ENCODE assay signal across 8 cellular contexts in the genomic region with DNA sequence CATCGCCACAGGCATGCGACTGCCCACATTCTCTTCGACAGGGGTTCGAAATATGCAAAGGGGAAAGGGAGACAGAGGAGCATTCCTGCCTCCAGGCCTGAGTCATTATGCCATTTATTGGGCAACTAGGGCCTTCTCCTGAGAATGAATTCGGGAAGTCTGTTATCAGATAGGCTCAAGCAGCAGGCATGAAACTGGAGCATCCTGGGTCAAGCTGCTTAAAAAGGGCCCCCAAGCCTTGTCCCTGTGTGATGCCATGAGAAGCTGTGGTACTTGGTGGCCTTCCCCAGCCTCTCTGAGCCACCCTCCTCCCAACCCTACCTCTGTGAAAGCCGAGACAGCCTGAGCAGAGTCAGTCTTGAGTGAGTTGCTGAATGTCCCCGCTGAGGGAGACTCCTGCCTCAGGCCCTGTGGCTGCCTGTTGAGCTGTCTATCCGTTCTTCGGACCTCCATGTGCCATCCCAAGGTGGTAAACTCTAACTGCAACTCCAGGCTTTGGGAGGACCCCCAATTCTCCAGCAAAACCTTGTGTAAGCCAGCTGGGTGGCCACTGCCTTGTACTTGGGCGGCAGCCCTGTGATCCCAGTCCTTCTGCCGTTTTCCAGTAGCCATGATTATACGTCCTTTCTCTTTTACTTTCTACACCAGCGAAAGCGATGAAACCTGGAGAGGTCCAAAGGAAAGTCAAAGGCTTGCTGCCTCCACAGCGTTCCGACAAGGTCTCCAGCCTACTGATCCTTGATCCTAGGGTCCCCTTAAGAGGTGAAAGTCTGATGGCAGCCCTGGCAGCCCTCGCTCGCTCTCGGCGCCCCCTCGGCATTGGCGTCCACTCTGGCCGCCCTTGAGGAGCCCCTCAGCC. TPM values are rescaled to one million over a fixed set of nuclear protein-coding genes. Genes with fewer than 3 reads are reported as not detected.
DNase-seq lines count a peak whose midpoint lies in the region; ATAC-seq and TF ChIP-seq lines count a peak whose summit lies in the region.

No MANE protein-coding gene starts in this region.

- no peak overlapping the region for H3K4me3 Mint-ChIP-seq in activated naive CD8-positive, alpha-beta T cell treated with anti-CD3 and anti-CD28 coated beads, Interleukin-2, amount 10 ng/mL, durations not matched to agents 7 days and 5 days

- H3K4me1 ChIP-seq in cardiac muscle cell (ENCODE audit: low read depth) (no peaks in the 10 kb centered on the region), thyroid gland (peaks cover 8 to 16% of the 10 kb centered on the region in 2 donors)

- peak overlapping the region; percentile 95 for H3K27ac Mint-ChIP-seq in activated naive CD8-positive, alpha-beta T cell treated with anti-CD3 and anti-CD28 coated beads, Interleukin-2, amount 10 ng/mL, durations not matched to agents 7 days and 5 days

- H3K9me3 ChIP-seq in cardiac muscle cell (ENCODE audit: low read depth): no peaks in the 10 kb centered on the region
- H3K9me3 ChIP-seq in thyroid gland: no peaks in the 10 kb centered on the region

- H3K36me3 ChIP-seq in cardiac muscle cell: no peaks in the 10 kb centered on the region
- H3K36me3 ChIP-seq in thyroid gland: no peaks in the 10 kb centered on the region

- H3K9me3 Mint-ChIP-seq in activated naive CD8-positive, alpha-beta T cell treated with anti-CD3 and anti-CD28 coated beads, Interleukin-2, amount 10 ng/mL, durations not matched to agents 7 days and 5 days: no peaks in the 10 kb centered on the region

- DNase-seq in cardiac muscle cell (ENCODE audit: low read depth in 1 of 2, low spot score in 1 of 2) (peak in 1 of 2 donors; percentile 66), Right ventricle myocardium inferior (ENCODE audit: missing footprints) (no peak), ureter (ENCODE audit: low spot score) (peak; percentile 36), thyroid gland (no peak), DMS 273 treated with DMSO at 0.1 percent for 48 hours (lab: John Stamatoyannopoulos, UW) (no peak)
- DNase-seq in activated naive CD8-positive, alpha-beta T cell treated with anti-CD3 and anti-CD28 coated beads, Interleukin-2, amount 10 ng/mL, durations not matched to agents 7 days and 5 days: no peak

- POLR2A ChIA-PET in activated naive CD8-positive, alpha-beta T cell treated with anti-CD3 and anti-CD28 coated beads, Interleukin-2, amount 10 ng/mL, durations not matched to agents 7 days and 5 days (lab: Charles Lee): no interaction called here

- intact Hi-C loops in Right ventricle myocardium inferior (cut with DNase I): no loop called here
- intact Hi-C loops in thyroid gland (cut with DNase I): no loop called here

- TF ChIP-seq POLR2A in thyroid gland (IDR thresholded peaks at IDR 0.05): no peak

- H3K27ac ChIP-seq in cardiac muscle cell (no peak overlapping the region), layer of hippocampus (ENCODE audit: low read depth, low read length) (peak overlapping the region; percentile 52), thyroid gland (peak overlapping the region in 1 of 3 donors; percentile 28)

- peaks cover 8% of the 10 kb centered on the region for H3K36me3 Mint-ChIP-seq in activated naive CD8-positive, alpha-beta T cell treated with anti-CD3 and anti-CD28 coated beads, Interleukin-2, amount 10 ng/mL, durations not matched to agents 7 days and 5 days

- no peak overlapping the region for H3K4me3 ChIP-seq in cardiac muscle cell
- H3K4me3 ChIP-seq in thyroid gland (replicated peaks in 1 of 3): peak overlapping the region in 1 of 3 donors; percentile 34

- no peaks in the 10 kb centered on the region for H3K27me3 Mint-ChIP-seq in activated naive CD8-positive, alpha-beta T cell treated with anti-CD3 and anti-CD28 coated beads, Interleukin-2, amount 10 ng/mL, durations not matched to agents 7 days and 5 days

- H3K4me1 Mint-ChIP-seq in activated naive CD8-positive, alpha-beta T cell treated with anti-CD3 and anti-CD28 coated beads, Interleukin-2, amount 10 ng/mL, durations not matched to agents 7 days and 5 days: peaks cover 31% of the 10 kb centered on the region

- TF ChIP-seq CTCF in cardiac muscle cell (IDR thresholded peaks at IDR 0.05; ENCODE audit: low read depth, low read length) (peak; percentile 9), thyroid gland (IDR thresholded peaks at IDR 0.05) (no peak)

- H3K27me3 ChIP-seq in cardiac muscle cell (no peaks in the 10 kb centered on the region), layer of hippocampus (ENCODE audit: control insufficient read depth, insufficient read depth, low read length) (no peaks in the 10 kb centered on the region), thyroid gland (no peaks in the 10 kb centered on the region)

- ATAC-seq in Right ventricle myocardium inferior: no peak
- no peak for ATAC-seq in activated naive CD8-positive, alpha-beta T cell treated with anti-CD3 and anti-CD28 coated beads, Interleukin-2, amount 10 ng/mL, durations not matched to agents 7 days and 5 days (ENCODE audit: low read depth)
- no peak for ATAC-seq in GM21619 (IDR thresholded peaks at IDR 0.05; ENCODE audit: unreplicated experiment)

- WGBS in thyroid gland, 2 donors: 95% methylated on average over 15 to 23 of the region's 23 CpGs

RNA-seq across cellular contexts. Expression of gene NBDY, which starts 37.7 kb away (rescaled TPM):
- 13.1 and 20.4 TPM in 2 replicates for total RNA-seq in cardiac muscle cell
- 243 and 281 TPM in 2 replicates for polyA plus RNA-seq in cardiac muscle cell
- total RNA-seq in Right ventricle myocardium inferior: 21.4 TPM
- 10 to 100 TPM; 47.0 to 48.5 TPM for total RNA-seq in activated naive CD8-positive, alpha-beta T cell treated with anti-CD3 and anti-CD28 coated beads, Interleukin-2, amount 10 ng/mL, durations not matched to agents 7 days and 5 days
- 79.3 TPM for total RNA-seq in ureter
- 10 to 100 TPM; 14.7 to 35.7 (median 17.2) TPM for total RNA-seq in thyroid gland
